ENCODE assay signal across 8 cellular contexts in genomic region chr3:127589600-127590281, GRCh38. TPM values are rescaled to one million over a fixed set of nuclear protein-coding genes. Genes with fewer than 3 reads are reported as not detected.
A peak's percentile ranks its signal among the peaks of the same experiment; 100 is the strongest.
DNase-seq lines count a peak whose midpoint lies in the region; ATAC-seq and TF ChIP-seq lines count a peak whose summit lies in the region.

No MANE protein-coding gene starts in this region.

- peaks cover 5% of the 10 kb centered on the region for H3K36me3 Mint-ChIP-seq in activated CD4-positive, alpha-beta T cell treated with anti-CD3 and anti-CD28 coated beads, Interleukin-2, amount 10 ng/mL, durations not matched to agents 24 days and 14 days (ENCODE audit: low read depth)
- peaks cover 2% of the 10 kb centered on the region for H3K36me3 Mint-ChIP-seq in activated T-helper 1 cell treated with anti-CD3 and anti-CD28 coated beads, Interleukin-12 subunit alpha, Interleukin-12 subunit beta, Interleukin-2, Interleukin-4 antibody, amounts not matched to agents 30 ng/mL and 10 ng/mL and 1 ng/mL, durations not matched to agents 14 hours and 24 hours and 36 hours (ENCODE audit: low read depth)
- H3K36me3 Mint-ChIP-seq in glutamatergic neuron (ENCODE audit: unreplicated experiment) = no peaks in the 10 kb centered on the region

- peak overlapping the region; percentile 70 for H3K27ac Mint-ChIP-seq in activated CD4-positive, alpha-beta T cell treated with anti-CD3 and anti-CD28 coated beads, Interleukin-2, amount 10 ng/mL, durations not matched to agents 24 days and 14 days
- H3K27ac Mint-ChIP-seq in activated T-helper 1 cell treated with anti-CD3 and anti-CD28 coated beads, Interleukin-12 subunit alpha, Interleukin-12 subunit beta, Interleukin-2, Interleukin-4 antibody, amounts not matched to agents 30 ng/mL and 10 ng/mL and 1 ng/mL, durations not matched to agents 14 hours and 24 hours and 36 hours = peak overlapping the region; percentile 69
- no peak overlapping the region for H3K27ac Mint-ChIP-seq in glutamatergic neuron (ENCODE audit: unreplicated experiment)

- TF ChIP-seq CTCF in glutamatergic neuron (IDR thresholded peaks at IDR 0.05; ENCODE audit: partially characterized antibody, unreplicated experiment) = no peak

- intact Hi-C loops in activated CD4-positive, alpha-beta T cell treated with anti-CD3 and anti-CD28 coated beads, Interleukin-2, amount 10 ng/mL, durations not matched to agents 24 days and 14 days (cut with micrococcal nuclease) = loop anchor here (1.0 to 5.0 kb wide), 6 partner anchors 9 to 1112 kb away; partner anchors contain the start of genes ABTB1, MCM2, PODXL2 and RUVBL1
- intact Hi-C loops in activated T-helper 1 cell treated with anti-CD3 and anti-CD28 coated beads, Interleukin-12 subunit alpha, Interleukin-12 subunit beta, Interleukin-2, Interleukin-4 antibody, amounts not matched to agents 30 ng/mL and 10 ng/mL and 1 ng/mL, durations not matched to agents 14 hours and 24 hours and 36 hours (cut with micrococcal nuclease) = loop anchor here (1.0 to 10.0 kb wide), 13 partner anchors 9 to 1992 kb away; partner anchors contain the start of genes ABTB1, CHCHD6, MCM2 and OSBPL11
- intact Hi-C loops in posterior vena cava (cut with DNase I) = no loop called here

- ATAC-seq in HG03196 (IDR thresholded peaks at IDR 0.05; ENCODE audit: unreplicated experiment) = peak; percentile 3

- H3K4me3 Mint-ChIP-seq in activated CD4-positive, alpha-beta T cell treated with anti-CD3 and anti-CD28 coated beads, Interleukin-2, amount 10 ng/mL, durations not matched to agents 24 days and 14 days = peak overlapping the region; percentile 93
- peak overlapping the region; percentile 85 for H3K4me3 Mint-ChIP-seq in activated T-helper 1 cell treated with anti-CD3 and anti-CD28 coated beads, Interleukin-12 subunit alpha, Interleukin-12 subunit beta, Interleukin-2, Interleukin-4 antibody, amounts not matched to agents 30 ng/mL and 10 ng/mL and 1 ng/mL, durations not matched to agents 14 hours and 24 hours and 36 hours
- H3K4me3 Mint-ChIP-seq in glutamatergic neuron (ENCODE audit: unreplicated experiment) = peak overlapping the region; percentile 92

- DNase-seq in activated CD4-positive, alpha-beta T cell treated with anti-CD3 and anti-CD28 coated beads, Interleukin-2, amount 10 ng/mL, durations not matched to agents 24 days and 14 days = peak; percentile 75
- no peak for DNase-seq in activated CD4-positive, alpha-beta T cell treated with anti-CD3 and anti-CD28 coated beads, Interleukin-2, amount 50 U/mL, for 1 hour
- DNase-seq in activated T-helper 1 cell treated with anti-CD3 and anti-CD28 coated beads, Interleukin-12 subunit alpha, Interleukin-12 subunit beta, Interleukin-2, Interleukin-4 antibody, amounts not matched to agents 30 ng/mL and 10 ng/mL and 1 ng/mL, durations not matched to agents 14 hours and 24 hours and 36 hours (ENCODE audit: low spot score) = no peak
- DNase-seq in glutamatergic neuron (no peak), posterior vena cava (ENCODE audit: low spot score) (peak; percentile 86), NCI-H774 (lab: John Stamatoyannopoulos, UW) (no peak), NCI-H345 (lab: John Stamatoyannopoulos, UW) (no peak)

- no peaks in the 10 kb centered on the region for H3K27me3 Mint-ChIP-seq in activated CD4-positive, alpha-beta T cell treated with anti-CD3 and anti-CD28 coated beads, Interleukin-2, amount 10 ng/mL, durations not matched to agents 24 days and 14 days
- no peaks in the 10 kb centered on the region for H3K27me3 Mint-ChIP-seq in activated T-helper 1 cell treated with anti-CD3 and anti-CD28 coated beads, Interleukin-12 subunit alpha, Interleukin-12 subunit beta, Interleukin-2, Interleukin-4 antibody, amounts not matched to agents 30 ng/mL and 10 ng/mL and 1 ng/mL, durations not matched to agents 14 hours and 24 hours and 36 hours (ENCODE audit: insufficient read depth)
- H3K27me3 Mint-ChIP-seq in glutamatergic neuron (ENCODE audit: unreplicated experiment) = peaks cover 15% of the 10 kb centered on the region

- no peaks in the 10 kb centered on the region for H3K9me3 Mint-ChIP-seq in activated CD4-positive, alpha-beta T cell treated with anti-CD3 and anti-CD28 coated beads, Interleukin-2, amount 10 ng/mL, durations not matched to agents 24 days and 14 days
- H3K9me3 Mint-ChIP-seq in activated T-helper 1 cell treated with anti-CD3 and anti-CD28 coated beads, Interleukin-12 subunit alpha, Interleukin-12 subunit beta, Interleukin-2, Interleukin-4 antibody, amounts not matched to agents 30 ng/mL and 10 ng/mL and 1 ng/mL, durations not matched to agents 14 hours and 24 hours and 36 hours = no peaks in the 10 kb centered on the region
- H3K9me3 Mint-ChIP-seq in glutamatergic neuron (ENCODE audit: unreplicated experiment) = peaks cover 12% of the 10 kb centered on the region

- H3K4me1 Mint-ChIP-seq in activated CD4-positive, alpha-beta T cell treated with anti-CD3 and anti-CD28 coated beads, Interleukin-2, amount 10 ng/mL, durations not matched to agents 24 days and 14 days = peaks cover 22% of the 10 kb centered on the region
- H3K4me1 Mint-ChIP-seq in activated T-helper 1 cell treated with anti-CD3 and anti-CD28 coated beads, Interleukin-12 subunit alpha, Interleukin-12 subunit beta, Interleukin-2, Interleukin-4 antibody, amounts not matched to agents 30 ng/mL and 10 ng/mL and 1 ng/mL, durations not matched to agents 14 hours and 24 hours and 36 hours (ENCODE audit: low read depth) = peaks cover 22% of the 10 kb centered on the region
- peaks cover 13% of the 10 kb centered on the region for H3K4me1 Mint-ChIP-seq in glutamatergic neuron (ENCODE audit: low read depth, unreplicated experiment)

RNA-seq across cellular contexts. Expression of gene TPRA1, which starts 0.8 kb away (rescaled TPM):
- total RNA-seq in activated CD4-positive, alpha-beta T cell treated with anti-CD3 and anti-CD28 coated beads, Interleukin-2, amount 10 ng/mL, durations not matched to agents 24 days and 14 days = 32.9 and 37.2 TPM in 2 replicates
- 37.2 and 41.3 TPM in 2 replicates for total RNA-seq in activated T-helper 1 cell treated with anti-CD3 and anti-CD28 coated beads, Interleukin-12 subunit alpha, Interleukin-12 subunit beta, Interleukin-2, Interleukin-4 antibody, amounts not matched to agents 30 ng/mL and 10 ng/mL and 1 ng/mL, durations not matched to agents 14 hours and 24 hours and 36 hours
- total RNA-seq in glutamatergic neuron (ENCODE audit: unreplicated experiment) (21.2 TPM), posterior vena cava (10 to 100 TPM; 21.4 to 22.8 TPM)

RNA-seq across cellular contexts. Expression of gene MCM2, which starts 8.5 kb away (rescaled TPM):
- 229 and 237 TPM in 2 replicates for total RNA-seq in activated CD4-positive, alpha-beta T cell treated with anti-CD3 and anti-CD28 coated beads, Interleukin-2, amount 10 ng/mL, durations not matched to agents 24 days and 14 days
- 214 and 229 TPM in 2 replicates for total RNA-seq in activated T-helper 1 cell treated with anti-CD3 and anti-CD28 coated beads, Interleukin-12 subunit alpha, Interleukin-12 subunit beta, Interleukin-2, Interleukin-4 antibody, amounts not matched to agents 30 ng/mL and 10 ng/mL and 1 ng/mL, durations not matched to agents 14 hours and 24 hours and 36 hours
- 21.3 TPM for total RNA-seq in glutamatergic neuron (ENCODE audit: unreplicated experiment)
- total RNA-seq in posterior vena cava = 1 to 10 TPM; 4.0 to 5.6 TPM

RNA-seq across cellular contexts. Expression of gene PODXL2, which starts 39.2 kb away (rescaled TPM):
- 9.2 and 9.8 TPM in 2 replicates for total RNA-seq in activated CD4-positive, alpha-beta T cell treated with anti-CD3 and anti-CD28 coated beads, Interleukin-2, amount 10 ng/mL, durations not matched to agents 24 days and 14 days
- total RNA-seq in activated T-helper 1 cell treated with anti-CD3 and anti-CD28 coated beads, Interleukin-12 subunit alpha, Interleukin-12 subunit beta, Interleukin-2, Interleukin-4 antibody, amounts not matched to agents 30 ng/mL and 10 ng/mL and 1 ng/mL, durations not matched to agents 14 hours and 24 hours and 36 hours = 9.7 and 10.3 TPM in 2 replicates
- 139 TPM for total RNA-seq in glutamatergic neuron (ENCODE audit: unreplicated experiment)
- total RNA-seq in posterior vena cava = 1 to 10 TPM; 2.0 to 2.5 TPM

Comparison
In these comparisons a context has a peak if more than half of its experiments do, and no peak if none do; other contexts are left out.
1. DNase-seq: peak in activated CD4-positive, alpha-beta T cell treated with anti-CD3 and anti-CD28 coated beads, Interleukin-2, amount 10 ng/mL, durations not matched to agents 24 days and 14 days (single experiment) and posterior vena cava (single experiment); none in activated CD4-positive, alpha-beta T cell treated with anti-CD3 and anti-CD28 coated beads, Interleukin-2, amount 50 U/mL, for 1 hour (single experiment), activated T-helper 1 cell treated with anti-CD3 and anti-CD28 coated beads, Interleukin-12 subunit alpha, Interleukin-12 subunit beta, Interleukin-2, Interleukin-4 antibody, amounts not matched to agents 30 ng/mL and 10 ng/mL and 1 ng/mL, durations not matched to agents 14 hours and 24 hours and 36 hours (single experiment), glutamatergic neuron (single experiment), NCI-H774 (single experiment) and NCI-H345 (single experiment).
2. RNA of gene PODXL2, which starts 39.2 kb away (total RNA-seq): 139 TPM in glutamatergic neuron (single experiment); 9.7 to 10.3 TPM in activated T-helper 1 cell treated with anti-CD3 and anti-CD28 coated beads, Interleukin-12 subunit alpha, Interleukin-12 subunit beta, Interleukin-2, Interleukin-4 antibody, amounts not matched to agents 30 ng/mL and 10 ng/mL and 1 ng/mL, durations not matched to agents 14 hours and 24 hours and 36 hours, 9.2 to 9.8 TPM in activated CD4-positive, alpha-beta T cell treated with anti-CD3 and anti-CD28 coated beads, Interleukin-2, amount 10 ng/mL, durations not matched to agents 24 days and 14 days and 2.0 to 2.5 TPM in posterior vena cava; every median in the first group is over 10 times any median in the second.
3. intact Hi-C loops: an anchor here in activated CD4-positive, alpha-beta T cell treated with anti-CD3 and anti-CD28 coated beads, Interleukin-2, amount 10 ng/mL, durations not matched to agents 24 days and 14 days (1.0 to 5.0 kb wide) and activated T-helper 1 cell treated with anti-CD3 and anti-CD28 coated beads, Interleukin-12 subunit alpha, Interleukin-12 subunit beta, Interleukin-2, Interleukin-4 antibody, amounts not matched to agents 30 ng/mL and 10 ng/mL and 1 ng/mL, durations not matched to agents 14 hours and 24 hours and 36 hours (1.0 to 10.0 kb wide); none called in posterior vena cava.
4. Peak in every context shown above with its lines, with median percentiles within 50 percentile points of each other: H3K4me3 Mint-ChIP-seq.